In the genomic region with DNA sequence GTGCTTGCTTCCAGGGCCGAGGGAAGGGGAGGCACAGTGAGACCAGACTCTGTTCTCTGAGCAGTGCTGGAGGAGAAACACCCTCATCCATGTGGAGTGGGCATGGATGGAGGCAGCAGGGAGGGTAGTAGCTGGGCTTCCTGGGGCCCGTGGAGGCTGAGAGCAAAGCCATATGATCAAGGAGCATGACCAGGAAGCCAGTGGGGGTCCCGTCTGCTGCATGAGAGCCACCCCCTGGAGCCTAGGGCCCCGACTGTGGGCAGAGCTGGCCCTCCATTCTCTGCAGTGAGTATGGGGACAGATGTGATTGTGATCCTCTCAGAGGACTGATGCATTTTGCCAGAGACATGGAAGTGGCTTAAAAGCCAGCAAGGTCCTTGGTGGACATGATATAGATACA, we compare ENCODE assay signal across 18 cellular contexts.
DNase-seq lines count a peak whose midpoint lies in the region; ATAC-seq and TF ChIP-seq lines count a peak whose summit lies in the region.
"Had no signal": no experiment of that assay in that cellular context is flagged by ENCODE, and none has a peak within 500 bp of the region (broad histone marks: within the 10 kb centered on the region; RNA-seq: fewer than 3 reads in every experiment).

No MANE protein-coding gene starts in this region.

- CTCF ChIA-PET in HEK293 (lab: Yijun Ruan, JAX) = no interaction called here

- no peak overlapping the region for H3K4me3 Mint-ChIP-seq in endothelial cell (ENCODE audit: unreplicated experiment)

- WGBS in trophoblast cell (ENCODE audit: extremely low coverage, insufficient coverage, insufficient read length) = no CpG with 5 or more reads among the region's 4 CpGs
- WGBS in stomach, 5 donors = 73 to 89% (median 83%) methylated on average over 4 of the region's 4 CpGs

- TF ChIP-seq CTCF in HEK293 (tag by site-specific recombination; IDR thresholded peaks at IDR 0.05) = no peak
- TF ChIP-seq CTCF in endothelial cell (IDR thresholded peaks at IDR 0.05; ENCODE audit: unreplicated experiment) = no peak
- no peak for TF ChIP-seq CTCF in stomach (IDR thresholded peaks at IDR 0.05)
- TF ChIP-seq CTCF in left lung (IDR thresholded peaks at IDR 0.05) = no peak

- no peaks in the 10 kb centered on the region for H3K9me3 Mint-ChIP-seq in endothelial cell (ENCODE audit: unreplicated experiment)
- H3K9me3 Mint-ChIP-seq: CD4-positive, CD25-positive, alpha-beta regulatory T cell had no signal

- no peak for TF ChIP-seq EP300 in stomach (IDR thresholded peaks at IDR 0.05)

- H3K36me3 ChIP-seq in BLaER1 (peaks cover 45% of the 10 kb centered on the region), HEK293 (ENCODE audit: control insufficient read depth in 2 of 2, insufficient read depth in 1 of 2, low read length in 2 of 2) (no peaks in the 10 kb centered on the region), trophoblast cell (ENCODE audit: control insufficient read depth in 1 of 2, insufficient read depth in 2 of 2, low read length in 2 of 2) (no peaks in the 10 kb centered on the region), stomach (no peaks in the 10 kb centered on the region), left lung (no peaks in the 10 kb centered on the region)

- H3K4me1 ChIP-seq in BLaER1 = peaks cover 40% of the 10 kb centered on the region
- H3K4me1 ChIP-seq in HEK293 (ENCODE audit: control insufficient read depth, insufficient read depth, low read length) = peaks cover 5% of the 10 kb centered on the region
- H3K4me1 ChIP-seq in trophoblast cell (ENCODE audit: control insufficient read depth in 1 of 2, insufficient read depth in 2 of 2, low read length in 2 of 2) = peaks cover 5 to 6% of the 10 kb centered on the region in 2 experiments
- peaks cover 52 to 87% (median 72%) of the 10 kb centered on the region in 4 donors for H3K4me1 ChIP-seq in stomach
- peaks cover 17 to 53% of the 10 kb centered on the region in 2 donors for H3K4me1 ChIP-seq in left lung

- 0 out of 2 replicates have a peak overlapping the region, but pooled peaks have one; percentile 27 for H3K27ac ChIP-seq in BLaER1
- no peak overlapping the region for H3K27ac ChIP-seq in HEK293 (ENCODE audit: extremely low read depth, low read depth, low read length)
- H3K27ac ChIP-seq in trophoblast cell (ENCODE audit: low read depth, low read length) = no peak overlapping the region
- no peak overlapping the region for H3K27ac ChIP-seq in stomach
- H3K27ac ChIP-seq in caudate nucleus (ENCODE audit: low read depth, low read length) = no peak overlapping the region
- H3K27ac ChIP-seq in left lung = no peak overlapping the region
- H3K27ac ChIP-seq: KMS-11, PC-9, SK-N-MC had no signal

- POLR2A ChIA-PET in HEK293 (lab: Yijun Ruan, JAX) = no interaction called here

- peaks cover 68% of the 10 kb centered on the region for H4K20me1 ChIP-seq in BLaER1

- peaks cover 9% of the 10 kb centered on the region for H3K27me3 Mint-ChIP-seq in endothelial cell (ENCODE audit: unreplicated experiment)
- H3K27me3 Mint-ChIP-seq: CD4-positive, CD25-positive, alpha-beta regulatory T cell had no signal

- H3K27me3 ChIP-seq in BLaER1 (no peaks in the 10 kb centered on the region), trophoblast cell (ENCODE audit: insufficient read depth, low read length) (no peaks in the 10 kb centered on the region), stomach (no peaks in the 10 kb centered on the region), left lung (no peaks in the 10 kb centered on the region)

- H4K12ac ChIP-seq in trophoblast cell (ENCODE audit: low read depth, low read length) = no peak overlapping the region

- H3K36me3 Mint-ChIP-seq in endothelial cell (ENCODE audit: low read depth, unreplicated experiment) = peaks cover 5% of the 10 kb centered on the region

- H3K79me2 ChIP-seq in trophoblast cell (ENCODE audit: control insufficient read depth, insufficient read depth, low read length, poor library complexity) = peaks cover 1% of the 10 kb centered on the region

- peaks cover 68% of the 10 kb centered on the region for H3K4me1 Mint-ChIP-seq in endothelial cell (ENCODE audit: unreplicated experiment)

- no peak overlapping the region for H3K18ac ChIP-seq in trophoblast cell (ENCODE audit: low read length)

- H3K79me1 ChIP-seq in trophoblast cell (ENCODE audit: low read length) = no peaks in the 10 kb centered on the region

- H4K8ac ChIP-seq in trophoblast cell (ENCODE audit: low read depth, low read length) = no peak overlapping the region

- DNase-seq in endothelial cell (ENCODE audit: low spot score) = no peak
- no peak for DNase-seq in trophoblast cell
- DNase-seq in stomach = no peak
- no peak for DNase-seq in HUDEP-2 (lab: John Stamatoyannopoulos, UW; ENCODE audit: unreplicated experiment in 76 of 76)
- DNase-seq in caudate nucleus (lab: John Stamatoyannopoulos, UW) = no peak
- DNase-seq in left lung = no peak
- DNase-seq: ACHN; AML-193; CD4-positive, CD25-positive, alpha-beta regulatory T cell; DMS79; NCI-H2081 treated with DMSO at 0.1 percent for 48 hours; NCI-H510A treated with DMSO at 0.1 percent for 48 hours; PC-9 had no signal

- H3K4me2 ChIP-seq in BLaER1 = peak overlapping the region; percentile 18
- no peak overlapping the region for H3K4me2 ChIP-seq in trophoblast cell (ENCODE audit: low read length)
- H3K4me2 ChIP-seq: KMS-11, PC-9 had no signal

- intact Hi-C loops in stomach (cut with DNase I; ENCODE audit: low total_unique reads) = no loop called here
- intact Hi-C loops in left lung (cut with DNase I) = no loop called here

- no peak overlapping the region for H2AFZ ChIP-seq in trophoblast cell (ENCODE audit: insufficient read depth, low read length, poor library complexity)
- H2AFZ ChIP-seq: PC-9 had no signal

- no peak overlapping the region for H3K14ac ChIP-seq in trophoblast cell (ENCODE audit: low read length)

- H2BK120ac ChIP-seq in trophoblast cell (ENCODE audit: insufficient read depth, low read length, poor library complexity) = no peak overlapping the region

- H2AK5ac ChIP-seq in trophoblast cell (ENCODE audit: low read length) = no peak overlapping the region

- H3K4me3 ChIP-seq in BLaER1 = no peak overlapping the region
- H3K4me3 ChIP-seq in HEK293 (ENCODE audit: low read depth, low read length) = no peak overlapping the region
- peak overlapping the region; percentile 3 for H3K4me3 ChIP-seq in trophoblast cell (ENCODE audit: low read depth, low read length)
- H3K4me3 ChIP-seq in stomach = no peak overlapping the region
- H3K4me3 ChIP-seq in left lung = no peak overlapping the region
- H3K4me3 ChIP-seq: PC-9, SK-N-MC had no signal

- no peak overlapping the region for H3K4ac ChIP-seq in trophoblast cell (ENCODE audit: low read depth, low read length)

- H3K27ac Mint-ChIP-seq in endothelial cell (ENCODE audit: unreplicated experiment) = peak overlapping the region; percentile 27

- H3K23ac ChIP-seq in trophoblast cell (ENCODE audit: low read length) = no peak overlapping the region

- H2BK5ac ChIP-seq in trophoblast cell (ENCODE audit: low read depth, low read length, poor library complexity) = no peak overlapping the region

- ATAC-seq in left lung = no peak
- ATAC-seq: HCT116 had no signal

- no peak overlapping the region for H4K91ac ChIP-seq in trophoblast cell (ENCODE audit: low read depth, low read length)

- H3K9me3 ChIP-seq in BLaER1 = peaks cover 42% of the 10 kb centered on the region
- no peaks in the 10 kb centered on the region for H3K9me3 ChIP-seq in HEK293 (ENCODE audit: control insufficient read depth, insufficient read depth, low read depth, low read length)
- no peaks in the 10 kb centered on the region for H3K9me3 ChIP-seq in trophoblast cell (ENCODE audit: insufficient read depth, low read depth, low read length)
- H3K9me3 ChIP-seq in stomach = no peaks in the 10 kb centered on the region
- H3K9me3 ChIP-seq in left lung = no peaks in the 10 kb centered on the region

- H3K9ac ChIP-seq in BLaER1 (no peak overlapping the region), trophoblast cell (ENCODE audit: low read length) (no peak overlapping the region)
- H3K9ac ChIP-seq: KMS-11 had no signal

- H2BK12ac ChIP-seq in trophoblast cell (ENCODE audit: low read length) = no peak overlapping the region

- TF ChIP-seq POLR2A in stomach (IDR thresholded peaks at IDR 0.05) = no peak

TF ChIP-seq in HEK293, 187 proteins besides CTCF, POLR2A, EP300 and RAD21:
- TF ChIP-seq GLIS1 (tag by site-specific recombination; IDR thresholded peaks at IDR 0.05) (peak; percentile 89), ZNF19 (tag by site-specific recombination; IDR thresholded peaks at IDR 0.05; ENCODE audit: low read depth) (no peak), OSR2 (tag by site-specific recombination; IDR thresholded peaks at IDR 0.05) (no peak), ZNF548 (tag by site-specific recombination; IDR thresholded peaks at IDR 0.05) (no peak), GLI2 (tag by site-specific recombination; IDR thresholded peaks at IDR 0.05; ENCODE audit: borderline replicate concordance, low read depth) (no peak), GFI1B (tag by site-specific recombination; IDR thresholded peaks at IDR 0.05) (no peak), ZIC2 (tag by site-specific recombination; IDR thresholded peaks at IDR 0.05) (peak; percentile 90)
TF ChIP-seq in HEK293: peak in this region for 2.
